9 cellular contexts compared by ENCODE assay signal in genomic region chr16:68116256-68116853, GRCh38. TPM values are rescaled to one million over a fixed set of nuclear protein-coding genes. Genes with fewer than 3 reads are reported as not detected.
DNase-seq lines count a peak whose midpoint lies in the region; TF ChIP-seq lines count a peak whose summit lies in the region.
"Had no signal": no experiment of that assay in that cellular context is flagged by ENCODE, and none has a peak within 500 bp of the region (broad histone marks: within the 10 kb centered on the region; RNA-seq: fewer than 3 reads in every experiment).

No MANE protein-coding gene starts in this region.

- no peaks in the 10 kb centered on the region for H3K4me1 ChIP-seq in colonic mucosa

- peaks cover 4% of the 10 kb centered on the region for H3K36me3 Mint-ChIP-seq in progenitor cell of endocrine pancreas (ENCODE audit: insufficient read depth)

- H3K4me3 Mint-ChIP-seq in progenitor cell of endocrine pancreas (ENCODE audit: low read depth), result no peak overlapping the region

- H3K4me3 ChIP-seq in colonic mucosa, result no peak overlapping the region

- DNase-seq in NCI-H82 (lab: John Stamatoyannopoulos, UW) (peak; percentile 7), NCI-H82 treated with DMSO at 0.1 percent for 48 hours (lab: John Stamatoyannopoulos, UW; ENCODE audit: unreplicated experiment) (no peak), NAMALWA (ENCODE audit: low spot score) (peak; percentile 65), colonic mucosa (no peak), progenitor cell of endocrine pancreas (ENCODE audit: low spot score, unreplicated experiment) (no peak), OCI-M2 (lab: John Stamatoyannopoulos, UW; ENCODE audit: unreplicated experiment) (no peak), NCI-H748 (lab: John Stamatoyannopoulos, UW; ENCODE audit: unreplicated experiment) (no peak), amygdala (lab: John Stamatoyannopoulos, UW) (no peak)
- DNase-seq: NCI-H1694 treated with DMSO at 0.1 percent for 48 hours had no signal

- no peak overlapping the region for H3K27ac Mint-ChIP-seq in progenitor cell of endocrine pancreas

- TF ChIP-seq CTCF in colonic mucosa (IDR thresholded peaks at IDR 0.05), result peak; percentile 50
- peak; percentile 46 for TF ChIP-seq CTCF in progenitor cell of endocrine pancreas (IDR thresholded peaks at IDR 0.05; ENCODE audit: unreplicated experiment)

- no peaks in the 10 kb centered on the region for H3K27me3 ChIP-seq in colonic mucosa

- H3K27ac ChIP-seq in colonic mucosa, result no peak overlapping the region

- peaks cover 5% of the 10 kb centered on the region for H3K4me1 Mint-ChIP-seq in progenitor cell of endocrine pancreas (ENCODE audit: low read depth)

- no peaks in the 10 kb centered on the region for H3K36me3 ChIP-seq in colonic mucosa

- H3K9me3 Mint-ChIP-seq in progenitor cell of endocrine pancreas (ENCODE audit: low read depth), result peaks cover 13% of the 10 kb centered on the region

- H3K9me3 ChIP-seq in colonic mucosa, result no peaks in the 10 kb centered on the region

- H3K27me3 Mint-ChIP-seq in progenitor cell of endocrine pancreas, result no peaks in the 10 kb centered on the region

- intact Hi-C loops in colonic mucosa (cut with DNase I), result no loop called here

- no peak overlapping the region for H3K9ac ChIP-seq in colonic mucosa (ENCODE audit: low read depth in 2 of 2, low read length in 2 of 2)

RNA-seq across cellular contexts. Expression of gene NFATC3, which starts 31.2 kb away (rescaled TPM):
- 10 to 100 TPM; 22.5 to 29.3 TPM for total RNA-seq in colonic mucosa
- 48.7 and 51.8 TPM in 2 replicates for total RNA-seq in progenitor cell of endocrine pancreas

Comparison
In these comparisons a context has a peak if more than half of its experiments do, and no peak if none do; other contexts are left out.
1. DNase-seq: peak in NCI-H82 (single experiment) and NAMALWA (single experiment); none in NCI-H82 treated with DMSO at 0.1 percent for 48 hours (single experiment), colonic mucosa (single experiment), progenitor cell of endocrine pancreas (single experiment), OCI-M2 (single experiment), NCI-H748 (single experiment) and amygdala (0 of 56).